ENCODE assay signal across 19 cellular contexts in the genomic region with DNA sequence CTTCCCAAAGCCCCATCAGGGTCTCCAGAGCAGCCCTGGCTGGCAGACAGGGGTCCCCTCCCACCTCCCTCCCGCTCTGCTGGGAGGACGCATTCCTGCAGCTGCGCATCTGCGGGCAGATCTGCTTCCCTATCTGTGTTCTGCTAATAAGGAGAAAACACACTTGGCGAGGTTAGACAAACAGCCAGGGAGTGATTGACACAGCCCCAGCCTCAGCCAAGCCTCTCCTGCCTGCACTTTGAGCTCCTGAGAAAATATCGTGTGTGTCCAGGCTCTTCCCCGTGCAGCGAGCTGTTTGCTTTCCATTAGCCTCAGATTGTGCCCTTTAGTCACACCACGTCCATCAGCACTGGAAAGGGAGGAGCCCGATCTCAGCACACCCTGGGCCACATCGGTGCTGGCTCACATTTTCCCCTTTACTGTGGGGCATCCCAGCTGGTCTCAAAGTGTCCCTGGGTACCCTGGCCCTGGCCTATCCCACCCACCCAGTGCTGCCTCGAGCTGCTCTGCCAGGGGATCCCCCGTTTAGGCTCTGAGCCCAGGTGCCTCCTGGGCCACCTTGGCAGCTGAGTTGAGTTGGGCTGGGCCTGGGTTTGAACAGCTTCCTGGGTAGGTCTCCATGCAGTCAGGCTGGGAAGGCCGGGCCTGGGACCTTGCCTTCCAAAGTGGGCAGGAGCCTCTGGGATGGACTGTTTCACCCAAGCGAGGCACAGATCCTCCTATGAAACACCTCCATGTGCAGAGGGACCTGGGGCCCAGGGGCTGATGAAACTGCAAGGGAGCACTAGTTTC.
DNase-seq lines count a peak whose midpoint lies in the region; ATAC-seq, FAIRE-seq and TF ChIP-seq lines count a peak whose summit lies in the region.
"Had no signal": no experiment of that assay in that cellular context is flagged by ENCODE, and none has a peak within 500 bp of the region (broad histone marks: within the 10 kb centered on the region; RNA-seq: fewer than 3 reads in every experiment).

No MANE protein-coding gene starts in this region.

- POLR2A ChIA-PET in activated CD8-positive, alpha-beta T cell treated with anti-CD3 and anti-CD28 coated beads, Interleukin-2, amount 10 ng/mL, durations not matched to agents 7 days and 5 days (lab: Charles Lee): no interaction called here

- H3K4me1 ChIP-seq in colonic mucosa (no peaks in the 10 kb centered on the region), pancreas (peaks cover 12 to 17% (median 17%) of the 10 kb centered on the region in 3 donors)

- no peak overlapping the region for H3K27ac ChIP-seq in colonic mucosa
- peak overlapping the region; percentile 6 to 85 (median 68) for H3K27ac ChIP-seq in pancreas

- H3K4me1 Mint-ChIP-seq in activated CD8-positive, alpha-beta T cell treated with anti-CD3 and anti-CD28 coated beads, Interleukin-2, amount 10 ng/mL, durations not matched to agents 7 days and 5 days (ENCODE audit: low read depth): peaks cover 12% of the 10 kb centered on the region

- CTCF ChIA-PET in activated CD8-positive, alpha-beta T cell treated with anti-CD3 and anti-CD28 coated beads, Interleukin-2, amount 10 ng/mL, durations not matched to agents 7 days and 5 days (lab: Charles Lee): no interaction called here

- no peak overlapping the region for H3K9ac ChIP-seq in colonic mucosa (ENCODE audit: low read depth in 2 of 2, low read length in 2 of 2)

- no peak overlapping the region for H3K27ac Mint-ChIP-seq in activated CD8-positive, alpha-beta T cell treated with anti-CD3 and anti-CD28 coated beads, Interleukin-2, amount 10 ng/mL, durations not matched to agents 7 days and 5 days
- H3K27ac Mint-ChIP-seq: CD8-positive, alpha-beta memory T cell; natural killer cell had no signal

- H3K27me3 ChIP-seq in colonic mucosa (no peaks in the 10 kb centered on the region), pancreas (no peaks in the 10 kb centered on the region)

- peak; percentile 94 to 98 (median 98) for ATAC-seq in pancreas
- ATAC-seq in HG03457 (IDR thresholded peaks at IDR 0.05; ENCODE audit: unreplicated experiment): no peak
- ATAC-seq in activated CD8-positive, alpha-beta T cell treated with anti-CD3 and anti-CD28 coated beads, Interleukin-2, amount 10 ng/mL, durations not matched to agents 7 days and 5 days: no peak
- ATAC-seq: natural killer cell had no signal

- 20% methylated on average over 15 of the region's 15 CpGs for WGBS in pancreas, 2 donors

- H3K9me3 ChIP-seq in colonic mucosa (no peaks in the 10 kb centered on the region), pancreas (no peaks in the 10 kb centered on the region)

- H3K4me3 ChIP-seq in colonic mucosa (no peak overlapping the region), pancreas (no peak overlapping the region)

- no peak for FAIRE-seq in pancreas (lab: Jason Lieb, UNC)
- FAIRE-seq: A204.1, endothelial cell of umbilical vein had no signal

- no peaks in the 10 kb centered on the region for H3K36me3 Mint-ChIP-seq in activated CD8-positive, alpha-beta T cell treated with anti-CD3 and anti-CD28 coated beads, Interleukin-2, amount 10 ng/mL, durations not matched to agents 7 days and 5 days (ENCODE audit: low read depth)
- H3K36me3 Mint-ChIP-seq: CD8-positive, alpha-beta memory T cell; natural killer cell had no signal

- no peaks in the 10 kb centered on the region for H3K36me3 ChIP-seq in colonic mucosa
- no peaks in the 10 kb centered on the region for H3K36me3 ChIP-seq in pancreas

- H3K9me3 Mint-ChIP-seq in activated CD8-positive, alpha-beta T cell treated with anti-CD3 and anti-CD28 coated beads, Interleukin-2, amount 10 ng/mL, durations not matched to agents 7 days and 5 days (ENCODE audit: insufficient read depth): peaks cover 7% of the 10 kb centered on the region
- H3K9me3 Mint-ChIP-seq: central memory CD8-positive, alpha-beta T cell had no signal

- TF ChIP-seq CTCF in colonic mucosa (IDR thresholded peaks at IDR 0.05): no peak
- no peak for TF ChIP-seq CTCF in pancreas (IDR thresholded peaks at IDR 0.05)

- no peak overlapping the region for H3K4me3 Mint-ChIP-seq in activated CD8-positive, alpha-beta T cell treated with anti-CD3 and anti-CD28 coated beads, Interleukin-2, amount 10 ng/mL, durations not matched to agents 7 days and 5 days
- H3K4me3 Mint-ChIP-seq: CD8-positive, alpha-beta memory T cell; central memory CD8-positive, alpha-beta T cell; natural killer cell had no signal

- DNase-seq in NCI-H146 (lab: John Stamatoyannopoulos, UW): peak; percentile 20
- no peak for DNase-seq in NCI-H146 treated with DMSO at 0.1 percent for 48 hours (lab: John Stamatoyannopoulos, UW; ENCODE audit: unreplicated experiment)
- peak; percentile 10 for DNase-seq in HT-29 (ENCODE audit: low spot score)
- peak; percentile 64 for DNase-seq in colonic mucosa
- peak; percentile 66 to 89 (median 86) for DNase-seq in pancreas
- DNase-seq in inferior parietal cortex (ENCODE audit: extremely low spot score): no peak
- DNase-seq in activated CD8-positive, alpha-beta T cell treated with anti-CD3 and anti-CD28 coated beads, Interleukin-2, amount 10 ng/mL, durations not matched to agents 7 days and 5 days: no peak
- DNase-seq: GF-D8; glutamatergic neuron; natural killer cell; NCI-H1105 treated with DMSO at 0.1 percent for 48 hours; NK-92 treated with Interleukin-12 subunit alpha and Interleukin-12 subunit beta, amount 100 ng/mL, for 24 hours; right cardiac atrium; stimulated activated naive CD4-positive, alpha-beta T cell had no signal

- no peaks in the 10 kb centered on the region for H3K27me3 Mint-ChIP-seq in activated CD8-positive, alpha-beta T cell treated with anti-CD3 and anti-CD28 coated beads, Interleukin-2, amount 10 ng/mL, durations not matched to agents 7 days and 5 days (ENCODE audit: low read depth)

- intact Hi-C loops in colonic mucosa (cut with DNase I) (no loop called here), pancreas (cut with DNase I) (no loop called here)

Comparison
In these comparisons a context has a peak if more than half of its experiments do, and no peak if none do; other contexts are left out.
1. DNase-seq: peak in NCI-H146 (single experiment), HT-29 (single experiment), colonic mucosa (single experiment) and pancreas (6 of 6); none in NCI-H146 treated with DMSO at 0.1 percent for 48 hours (single experiment), inferior parietal cortex (single experiment) and activated CD8-positive, alpha-beta T cell treated with anti-CD3 and anti-CD28 coated beads, Interleukin-2, amount 10 ng/mL, durations not matched to agents 7 days and 5 days (single experiment).
2. ATAC-seq: peak in pancreas (4 of 4); none in HG03457 (single experiment) and activated CD8-positive, alpha-beta T cell treated with anti-CD3 and anti-CD28 coated beads, Interleukin-2, amount 10 ng/mL, durations not matched to agents 7 days and 5 days (single experiment).